1 cellular context compared by ENCODE assay signal in the genomic region with DNA sequence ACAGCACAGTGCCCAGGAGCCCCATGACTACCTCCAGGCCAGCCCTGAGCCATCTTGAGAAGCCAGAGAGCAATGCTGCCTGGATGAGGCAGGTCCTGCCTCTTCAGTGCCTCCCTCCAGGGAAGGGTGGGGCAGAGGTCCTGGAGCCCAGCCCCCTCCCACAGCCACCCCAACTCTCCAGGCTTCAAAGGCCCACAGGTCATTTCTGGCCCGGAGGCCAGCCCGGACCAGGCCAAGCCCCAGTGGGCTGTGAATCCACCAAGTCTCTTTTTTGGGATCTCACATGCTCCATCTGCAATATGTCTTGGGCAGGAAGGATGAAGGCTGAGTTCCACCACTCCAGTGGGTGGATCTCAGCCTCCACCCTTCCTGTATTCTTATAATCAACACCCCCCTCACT.
TF ChIP-seq lines count a peak whose summit lies in the region.

No MANE protein-coding gene starts in this region.

TF ChIP-seq in SK-N-SH, 30 proteins besides CTCF, POLR2A, EP300 and RAD21 (continued from another document):
- TF ChIP-seq, protein P1, sequence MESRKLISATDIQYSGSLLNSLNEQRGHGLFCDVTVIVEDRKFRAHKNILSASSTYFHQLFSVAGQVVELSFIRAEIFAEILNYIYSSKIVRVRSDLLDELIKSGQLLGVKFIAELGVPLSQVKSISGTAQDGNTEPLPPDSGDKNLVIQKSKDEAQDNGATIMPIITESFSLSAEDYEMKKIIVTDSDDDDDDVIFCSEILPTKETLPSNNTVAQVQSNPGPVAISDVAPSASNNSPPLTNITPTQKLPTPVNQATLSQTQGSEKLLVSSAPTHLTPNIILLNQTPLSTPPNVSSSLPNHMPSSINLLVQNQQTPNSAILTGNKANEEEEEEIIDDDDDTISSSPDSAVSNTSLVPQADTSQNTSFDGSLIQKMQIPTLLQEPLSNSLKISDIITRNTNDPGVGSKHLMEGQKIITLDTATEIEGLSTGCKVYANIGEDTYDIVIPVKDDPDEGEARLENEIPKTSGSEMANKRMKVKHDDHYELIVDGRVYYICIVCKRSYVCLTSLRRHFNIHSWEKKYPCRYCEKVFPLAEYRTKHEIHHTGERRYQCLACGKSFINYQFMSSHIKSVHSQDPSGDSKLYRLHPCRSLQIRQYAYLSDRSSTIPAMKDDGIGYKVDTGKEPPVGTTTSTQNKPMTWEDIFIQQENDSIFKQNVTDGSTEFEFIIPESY (IDR thresholded peaks at IDR 0.05; ENCODE audit: borderline replicate concordance, low read depth), result no peak
- TF ChIP-seq, protein P2, sequence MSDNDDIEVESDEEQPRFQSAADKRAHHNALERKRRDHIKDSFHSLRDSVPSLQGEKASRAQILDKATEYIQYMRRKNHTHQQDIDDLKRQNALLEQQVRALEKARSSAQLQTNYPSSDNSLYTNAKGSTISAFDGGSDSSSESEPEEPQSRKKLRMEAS (IDR thresholded peaks at IDR 0.05; ENCODE audit: low read depth), result no peak
- no peak for TF ChIP-seq POLR2AphosphoS5 (IDR thresholded peaks at IDR 0.05; ENCODE audit: low read depth, low read length)
